Comparison of ENCODE assay signal across 27 cellular contexts in the genomic region with DNA sequence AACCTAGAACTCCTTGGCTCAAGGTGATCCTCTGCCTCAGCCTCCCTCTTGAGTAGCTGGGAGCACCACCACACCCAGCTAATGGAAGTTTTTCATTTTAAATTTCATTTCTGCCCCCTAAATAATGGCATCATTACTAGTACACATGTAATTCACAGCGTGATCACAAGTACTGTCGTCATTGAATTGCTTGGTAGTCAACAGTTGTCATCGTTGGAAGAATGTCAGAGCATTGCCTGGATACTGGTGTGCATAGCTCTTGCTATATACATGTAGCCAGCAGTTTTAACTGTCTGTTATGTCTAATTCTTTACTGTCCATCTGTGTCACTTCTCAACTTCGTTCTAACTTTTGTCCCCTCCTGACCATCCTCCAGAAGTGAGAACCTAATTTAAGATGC.
"Had no signal": no experiment of that assay in that cellular context is flagged by ENCODE, and none has a peak within 500 bp of the region (broad histone marks: within the 10 kb centered on the region; RNA-seq: fewer than 3 reads in every experiment).

No MANE protein-coding gene starts in this region.

- H3K4me1 ChIP-seq: ascending aorta, body of pancreas had no signal

- H3K36me3 ChIP-seq: ascending aorta had no signal

- H3K27ac Mint-ChIP-seq: activated CD8-positive, alpha-beta T cell treated with anti-CD3 and anti-CD28 coated beads, Interleukin-2, amount 10 ng/mL, durations not matched to agents 7 days and 5 days; activated naive CD4-positive, alpha-beta T cell treated with anti-CD3 and anti-CD28 coated beads, Interleukin-2, amount 50 U/mL, for 72 hours; activated naive CD8-positive, alpha-beta T cell treated with anti-CD3 and anti-CD28 coated beads, Interleukin-2, amount 50 U/mL, for 24 hours; activated T-helper 1 cell treated with anti-CD3 and anti-CD28 coated beads, Interleukin-12 subunit alpha, Interleukin-12 subunit beta, Interleukin-2, Interleukin-4 antibody, amounts not matched to agents 30 ng/mL and 10 ng/mL and 1 ng/mL, durations not matched to agents 14 hours and 24 hours and 36 hours; T-helper 17 cell; WTC11 had no signal

- DNase-seq: activated CD4-positive, alpha-beta T cell treated with anti-CD3 and anti-CD28 coated beads for 48 hours; activated CD4-positive, alpha-beta T cell treated with anti-CD3 and anti-CD28 coated beads, Interleukin-2, amount 50 U/mL, for 4 hours; activated CD4-positive, CD25-positive, alpha-beta regulatory T cell treated with anti-CD3 and anti-CD28 coated beads, Interleukin-2, amount 50 U/mL, for 72 hours; activated CD8-positive, alpha-beta memory T cell treated with anti-CD3 and anti-CD28 coated beads, Interleukin-2, amount 50 U/mL, for 48 hours; activated CD8-positive, alpha-beta T cell treated with anti-CD3 and anti-CD28 coated beads, Interleukin-2, amount 10 ng/mL, durations not matched to agents 7 days and 5 days; activated effector memory CD4-positive, alpha-beta T cell treated with Interleukin-2 at 50 U/mL for 16 hours; activated naive CD4-positive, alpha-beta T cell; activated naive CD8-positive, alpha-beta T cell treated with anti-CD3 and anti-CD28 coated beads, Interleukin-2, amount 50 U/mL, for 24 hours; activated T-cell treated with anti-CD3 and anti-CD28 coated beads, Interleukin-2, amount 50 U/mL, for 1 hour; amniotic stem cell; body of pancreas; cerebellar nuclear complex; NCI-H1092; NCI-H1417 treated with DMSO at 0.1 percent for 48 hours; NCI-H187; NCI-H2081 treated with DMSO at 0.1 percent for 48 hours; NCI-H226; NCI-H510A treated with DMSO at 0.1 percent for 48 hours; NCI-H69; PC-9; SHP77 treated with DMSO at 0.1 percent for 48 hours; T-helper 17 cell; T-helper 9 cell had no signal

- H3K4me3 ChIP-seq: ascending aorta, body of pancreas, PC-9 had no signal

- H3K27me3 ChIP-seq: ascending aorta, body of pancreas had no signal

- H3K27me3 Mint-ChIP-seq: activated naive CD8-positive, alpha-beta T cell treated with anti-CD3 and anti-CD28 coated beads, Interleukin-2, amount 50 U/mL, for 24 hours; T-helper 17 cell had no signal

- H3K4me3 Mint-ChIP-seq: activated CD8-positive, alpha-beta T cell treated with anti-CD3 and anti-CD28 coated beads, Interleukin-2, amount 10 ng/mL, durations not matched to agents 7 days and 5 days; activated naive CD8-positive, alpha-beta T cell treated with anti-CD3 and anti-CD28 coated beads, Interleukin-2, amount 50 U/mL, for 24 hours; activated T-helper 1 cell treated with anti-CD3 and anti-CD28 coated beads, Interleukin-12 subunit alpha, Interleukin-12 subunit beta, Interleukin-2, Interleukin-4 antibody, amounts not matched to agents 30 ng/mL and 10 ng/mL and 1 ng/mL, durations not matched to agents 14 hours and 24 hours and 36 hours; T-helper 17 cell; WTC11 had no signal

- H3K36me3 Mint-ChIP-seq: activated naive CD4-positive, alpha-beta T cell treated with anti-CD3 and anti-CD28 coated beads, Interleukin-2, amount 50 U/mL, for 72 hours; WTC11 had no signal

- H3K4me1 Mint-ChIP-seq: activated naive CD8-positive, alpha-beta T cell treated with anti-CD3 and anti-CD28 coated beads, Interleukin-2, amount 50 U/mL, for 24 hours; WTC11 had no signal

- H3K9me3 Mint-ChIP-seq: activated naive CD4-positive, alpha-beta T cell treated with anti-CD3 and anti-CD28 coated beads, Interleukin-2, amount 50 U/mL, for 72 hours; activated naive CD8-positive, alpha-beta T cell treated with anti-CD3 and anti-CD28 coated beads, Interleukin-2, amount 50 U/mL, for 24 hours; activated T-helper 1 cell treated with anti-CD3 and anti-CD28 coated beads, Interleukin-12 subunit alpha, Interleukin-12 subunit beta, Interleukin-2, Interleukin-4 antibody, amounts not matched to agents 30 ng/mL and 10 ng/mL and 1 ng/mL, durations not matched to agents 14 hours and 24 hours and 36 hours; WTC11 had no signal

- H2AFZ ChIP-seq: PC-9 had no signal

- H3K9me3 ChIP-seq: ascending aorta, body of pancreas had no signal
